ENCODE assay signal across 1 cellular context in genomic region chr3:100708989-100709839, GRCh38.
TF ChIP-seq lines count a peak whose summit lies in the region.

Gene TFG, plus strand, starts transcription at chr3:100709494. Its CDS starts 4,192 bp downstream, at chr3:100713686.

TF ChIP-seq in HEK293, 187 proteins besides CTCF, POLR2A, EP300 and RAD21 (continued from another document):
- no peak for TF ChIP-seq ZNF223 (tag by site-specific recombination; IDR thresholded peaks at IDR 0.05)
- no peak for TF ChIP-seq ZFP37 (tag by site-specific recombination; IDR thresholded peaks at IDR 0.05)
- TF ChIP-seq ZBTB10 (tag by site-specific recombination; IDR thresholded peaks at IDR 0.05): no peak
- TF ChIP-seq ZFP41 (tag by site-specific recombination; IDR thresholded peaks at IDR 0.05; ENCODE audit: borderline replicate concordance): no peak
- TF ChIP-seq ZNF10 (tag by site-specific recombination; IDR thresholded peaks at IDR 0.05): no peak
